In the genomic region with DNA sequence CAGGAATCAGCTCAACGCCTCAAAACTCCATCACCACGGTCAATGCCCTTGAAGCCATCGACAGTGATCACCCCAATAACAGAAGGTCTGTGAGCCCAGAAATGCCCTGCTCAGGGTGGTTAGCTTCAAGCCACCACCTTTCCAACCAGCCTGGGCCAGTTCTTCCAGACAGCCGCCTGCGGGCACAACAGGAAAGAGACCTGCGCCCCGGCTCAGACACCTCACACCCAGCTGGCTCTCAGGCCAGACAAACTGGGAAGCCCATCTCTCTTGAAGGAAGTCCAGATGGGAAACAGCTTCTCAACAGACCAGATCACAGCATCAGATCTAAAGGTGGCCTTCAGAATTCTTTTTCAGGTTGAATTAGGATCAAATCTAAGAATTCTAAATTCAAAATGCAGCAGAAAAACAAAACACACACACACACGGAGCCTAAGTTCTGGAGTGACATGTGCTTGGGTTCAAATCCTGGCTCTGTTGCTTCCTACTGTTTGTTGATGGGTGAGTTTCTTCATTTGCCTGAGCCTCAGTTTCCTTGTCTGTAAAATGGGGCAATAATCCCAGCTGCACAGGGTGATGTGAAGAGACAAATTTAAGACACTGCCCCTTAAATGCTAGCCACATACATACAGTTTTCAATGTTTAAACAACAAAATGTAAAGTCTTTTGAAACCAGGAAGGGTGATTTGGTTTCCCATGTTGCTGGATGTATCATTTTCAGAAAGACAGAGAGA, we compare ENCODE assay signal across 25 cellular contexts. TPM values are rescaled to one million over a fixed set of nuclear protein-coding genes. Genes with fewer than 3 reads are reported as not detected.
DNase-seq lines count a peak whose midpoint lies in the region; ATAC-seq and TF ChIP-seq lines count a peak whose summit lies in the region.
"Had no signal": no experiment of that assay in that cellular context is flagged by ENCODE, and none has a peak within 500 bp of the region (broad histone marks: within the 10 kb centered on the region; RNA-seq: fewer than 3 reads in every experiment).

No MANE protein-coding gene starts in this region.

- WGBS in endodermal cell (ENCODE audit: insufficient coverage in 1 of 2, insufficient read length in 1 of 2), 2 experiments, result 95 to 98% methylated on average over 8 of the region's 8 CpGs
- 92% methylated on average over 8 of the region's 8 CpGs for WGBS in smooth muscle cell (ENCODE audit: low lambda C conversion rate)

- H3K9me3 Mint-ChIP-seq in CD4-positive, CD25-positive, alpha-beta regulatory T cell, result no peaks in the 10 kb centered on the region
- no peaks in the 10 kb centered on the region for H3K9me3 Mint-ChIP-seq in endodermal cell
- H3K9me3 Mint-ChIP-seq: activated CD4-positive, alpha-beta memory T cell treated with anti-CD3 and anti-CD28 coated beads, Interleukin-2, amount 10 ng/mL, durations not matched to agents 7 days and 5 days; activated naive CD4-positive, alpha-beta T cell treated with anti-CD3 and anti-CD28 coated beads, Interleukin-2, amount 50 U/mL, for 72 hours; mesothelial cell of epicardium; stimulated activated effector memory CD8-positive, alpha-beta T cell treated with anti-CD3 and anti-CD28 coated beads, Interleukin-12 subunit alpha, Interleukin-12 subunit beta, amount 100 ng/mL, for 72 hours had no signal

- no peak overlapping the region for H3K4me3 ChIP-seq in CD4-positive, CD25-positive, alpha-beta regulatory T cell (ENCODE audit: low read depth, low read length)
- H3K4me3 ChIP-seq in DND-41 (ENCODE audit: low read depth in 1 of 2, low read length in 2 of 2), result no peak overlapping the region
- no peak overlapping the region for H3K4me3 ChIP-seq in endodermal cell (ENCODE audit: low read length)
- H3K4me3 ChIP-seq in neutrophil (ENCODE audit: low read depth in 1 of 2, low read length in 1 of 2), result no peak overlapping the region
- H3K4me3 ChIP-seq in smooth muscle cell, result no peak overlapping the region

- no peaks in the 10 kb centered on the region for H3K36me3 ChIP-seq in CD4-positive, CD25-positive, alpha-beta regulatory T cell (ENCODE audit: control insufficient read depth, insufficient read depth, low read length)
- H3K36me3 ChIP-seq in DND-41 (ENCODE audit: insufficient read depth, low read length) (peaks cover 11% of the 10 kb centered on the region; the same call in 1 of the 2 replicates), endodermal cell (ENCODE audit: control insufficient read depth, insufficient read depth, low read length) (no peaks in the 10 kb centered on the region), neutrophil (no peaks in the 10 kb centered on the region), smooth muscle cell (ENCODE audit: low read depth) (no peaks in the 10 kb centered on the region)
- H3K36me3 ChIP-seq: brain microvascular endothelial cell had no signal

- H2AFZ ChIP-seq in DND-41 (ENCODE audit: low read depth, low read length) (no peak overlapping the region), smooth muscle cell (ENCODE audit: low read depth) (no peak overlapping the region)

- peak overlapping the region in 1 of 4 donors; percentile 75 for H3K4me3 Mint-ChIP-seq in CD4-positive, CD25-positive, alpha-beta regulatory T cell
- no peak overlapping the region for H3K4me3 Mint-ChIP-seq in endodermal cell
- H3K4me3 Mint-ChIP-seq: activated CD4-positive, alpha-beta memory T cell treated with anti-CD3 and anti-CD28 coated beads, Interleukin-2, amount 10 ng/mL, durations not matched to agents 7 days and 5 days; mesothelial cell of epicardium; stimulated activated effector memory CD8-positive, alpha-beta T cell treated with anti-CD3 and anti-CD28 coated beads, Interleukin-12 subunit alpha, Interleukin-12 subunit beta, amount 100 ng/mL, for 72 hours had no signal

- no peak for ATAC-seq in CD4-positive, CD25-positive, alpha-beta regulatory T cell (ENCODE audit: low read depth in 2 of 2)
- ATAC-seq in DND-41 (ENCODE audit: insufficient read depth, low read depth), result no peak
- no peak for ATAC-seq in HG03457 (IDR thresholded peaks at IDR 0.05; ENCODE audit: unreplicated experiment)
- no peak for ATAC-seq in HG03108 (IDR thresholded peaks at IDR 0.05; ENCODE audit: unreplicated experiment)
- ATAC-seq: activated naive CD4-positive, alpha-beta T cell treated with anti-CD3 and anti-CD28 coated beads, Interleukin-2, amount 50 U/mL, for 72 hours; stimulated activated effector memory CD8-positive, alpha-beta T cell treated with anti-CD3 and anti-CD28 coated beads, Interleukin-12 subunit alpha, Interleukin-12 subunit beta, amount 100 ng/mL, for 72 hours had no signal

- H3K4me2 ChIP-seq in DND-41 (ENCODE audit: insufficient read depth, low read length), result no peak overlapping the region
- H3K4me2 ChIP-seq in smooth muscle cell, result no peak overlapping the region
- H3K4me2 ChIP-seq: KMS-11 had no signal

- no peaks in the 10 kb centered on the region for H3F3A ChIP-seq in smooth muscle cell (ENCODE audit: low read depth)

- H3K79me2 ChIP-seq in DND-41 (ENCODE audit: insufficient read depth, low read length), result peaks cover 23% of the 10 kb centered on the region
- H3K79me2 ChIP-seq in smooth muscle cell (ENCODE audit: low read depth), result no peaks in the 10 kb centered on the region

- no peak for DNase-seq in CD4-positive, CD25-positive, alpha-beta regulatory T cell
- DNase-seq in DND-41, result no peak
- no peak for DNase-seq in endodermal cell
- DNase-seq in SKM-1 (lab: John Stamatoyannopoulos, UW; ENCODE audit: unreplicated experiment), result no peak
- DNase-seq in smooth muscle cell (lab: John Stamatoyannopoulos, UW; ENCODE audit: unreplicated experiment), result no peak
- DNase-seq: activated CD4-positive, alpha-beta memory T cell treated with anti-CD3 and anti-CD28 coated beads, Interleukin-2, amount 10 ng/mL, durations not matched to agents 7 days and 5 days; activated T-cell treated with anti-CD3 and anti-CD28 coated beads, Interleukin-2, amount 50 U/mL, for 1 hour; brain microvascular endothelial cell; Calu3; cortex of kidney; kidney glomerular epithelial cell; NCI-H1048; NCI-H2029 treated with DMSO at 0.1 percent for 48 hours; NCI-H446 treated with DMSO at 0.1 percent for 48 hours; T-helper 1 cell had no signal

- no peaks in the 10 kb centered on the region for H3K27me3 ChIP-seq in CD4-positive, CD25-positive, alpha-beta regulatory T cell (ENCODE audit: control insufficient read depth, insufficient read depth, low read length)
- H3K27me3 ChIP-seq in DND-41 (ENCODE audit: insufficient read depth, low read length, poor library complexity) (no peaks in the 10 kb centered on the region), endodermal cell (ENCODE audit: control insufficient read depth, insufficient read depth, low read length, poor library complexity, severe bottlenecking) (no peaks in the 10 kb centered on the region), neutrophil (no peaks in the 10 kb centered on the region), smooth muscle cell (ENCODE audit: low read depth) (no peaks in the 10 kb centered on the region)
- H3K27me3 ChIP-seq: brain microvascular endothelial cell had no signal

- peak overlapping the region; percentile 30 to 71 (median 52) for H3K27ac Mint-ChIP-seq in CD4-positive, CD25-positive, alpha-beta regulatory T cell
- H3K27ac Mint-ChIP-seq in endodermal cell, result no peak overlapping the region
- H3K27ac Mint-ChIP-seq: activated CD4-positive, alpha-beta memory T cell treated with anti-CD3 and anti-CD28 coated beads, Interleukin-2, amount 10 ng/mL, durations not matched to agents 7 days and 5 days; mesothelial cell of epicardium had no signal

- H4K20me1 ChIP-seq in DND-41 (ENCODE audit: insufficient read depth, low read length) (no peaks in the 10 kb centered on the region), smooth muscle cell (ENCODE audit: low read depth) (no peaks in the 10 kb centered on the region)

- peaks cover 11% of the 10 kb centered on the region for H3K27me3 Mint-ChIP-seq in CD4-positive, CD25-positive, alpha-beta regulatory T cell
- H3K27me3 Mint-ChIP-seq in endodermal cell (ENCODE audit: insufficient read depth), result peaks cover 2% of the 10 kb centered on the region
- H3K27me3 Mint-ChIP-seq: activated CD4-positive, alpha-beta memory T cell treated with anti-CD3 and anti-CD28 coated beads, Interleukin-2, amount 10 ng/mL, durations not matched to agents 7 days and 5 days had no signal

- H3K4me1 ChIP-seq in CD4-positive, CD25-positive, alpha-beta regulatory T cell (ENCODE audit: control insufficient read depth, insufficient read depth, low read length, poor library complexity, severe bottlenecking), result peaks cover 40% of the 10 kb centered on the region
- H3K4me1 ChIP-seq in DND-41 (ENCODE audit: insufficient read depth, low read length), result peaks cover 84% of the 10 kb centered on the region
- no peaks in the 10 kb centered on the region for H3K4me1 ChIP-seq in endodermal cell (ENCODE audit: control insufficient read depth, insufficient read depth, low read length)
- peaks cover 25 to 45% of the 10 kb centered on the region in 2 experiments for H3K4me1 ChIP-seq in neutrophil (ENCODE audit: control insufficient read depth in 1 of 2, insufficient read depth in 1 of 2, low read depth in 1 of 2, low read length in 1 of 2)
- H3K4me1 ChIP-seq in smooth muscle cell (ENCODE audit: low read depth), result no peaks in the 10 kb centered on the region

- no peak overlapping the region for H3K27ac ChIP-seq in CD4-positive, CD25-positive, alpha-beta regulatory T cell (ENCODE audit: insufficient read depth, low read length, poor library complexity, severe bottlenecking)
- H3K27ac ChIP-seq in DND-41 (ENCODE audit: low read length) (peak overlapping the region; percentile 97), endodermal cell (ENCODE audit: low read depth, low read length) (peak overlapping the region; percentile 70), neutrophil (peak overlapping the region; percentile 12), smooth muscle cell (ENCODE audit: low read depth) (no peak overlapping the region)
- H3K27ac ChIP-seq: brain microvascular endothelial cell, KMS-11 had no signal

- no peak for TF ChIP-seq CTCF in DND-41 (IDR thresholded peaks at IDR 0.05; ENCODE audit: borderline replicate concordance, extremely low read depth, low read length, poor library complexity, severe bottlenecking)
- TF ChIP-seq CTCF in endodermal cell (conservative IDR thresholded peaks at IDR 0.05), result no peak
- TF ChIP-seq CTCF in neutrophil (IDR thresholded peaks at IDR 0.05), result no peak
- no peak for TF ChIP-seq CTCF in smooth muscle cell (IDR thresholded peaks at IDR 0.05; ENCODE audit: borderline replicate concordance, insufficient read depth, poor library complexity, severe bottlenecking)

- no peaks in the 10 kb centered on the region for H3K36me3 Mint-ChIP-seq in CD4-positive, CD25-positive, alpha-beta regulatory T cell
- H3K36me3 Mint-ChIP-seq in endodermal cell (ENCODE audit: low read depth), result no peaks in the 10 kb centered on the region
- H3K36me3 Mint-ChIP-seq: activated naive CD4-positive, alpha-beta T cell treated with anti-CD3 and anti-CD28 coated beads, Interleukin-2, amount 50 U/mL, for 72 hours; mesothelial cell of epicardium; stimulated activated effector memory CD8-positive, alpha-beta T cell treated with anti-CD3 and anti-CD28 coated beads, Interleukin-12 subunit alpha, Interleukin-12 subunit beta, amount 100 ng/mL, for 72 hours had no signal

- no peaks in the 10 kb centered on the region for H3K9me3 ChIP-seq in CD4-positive, CD25-positive, alpha-beta regulatory T cell (ENCODE audit: control insufficient read depth in 2 of 2, low read length in 2 of 2)
- H3K9me3 ChIP-seq in DND-41 (ENCODE audit: insufficient read depth, low read length, severe bottlenecking) (no peaks in the 10 kb centered on the region), endodermal cell (ENCODE audit: control insufficient read depth, low read length) (no peaks in the 10 kb centered on the region), neutrophil (no peaks in the 10 kb centered on the region), smooth muscle cell (replicated peaks; ENCODE audit: low read depth) (no peaks in the 10 kb centered on the region)

- H3K9ac ChIP-seq in DND-41 (ENCODE audit: low read depth, low read length), result no peak overlapping the region
- no peak overlapping the region for H3K9ac ChIP-seq in endodermal cell (ENCODE audit: extremely low read depth, low read length, poor library complexity, severe bottlenecking)
- no peak overlapping the region for H3K9ac ChIP-seq in smooth muscle cell (ENCODE audit: low read depth)
- H3K9ac ChIP-seq: KMS-11 had no signal

- peaks cover 0 to 67% (median 14%) of the 10 kb centered on the region in 4 donors for H3K4me1 Mint-ChIP-seq in CD4-positive, CD25-positive, alpha-beta regulatory T cell
- peaks cover 3% of the 10 kb centered on the region for H3K4me1 Mint-ChIP-seq in endodermal cell

RNA-seq across cellular contexts. Expression of gene GPR17, which starts 1.1 kb away (rescaled TPM):
- not detected for total RNA-seq in CD4-positive, CD25-positive, alpha-beta regulatory T cell
- polyA plus RNA-seq in CD4-positive, CD25-positive, alpha-beta regulatory T cell, result not detected
- under 1 TPM in 1 of 2 donors, not detected in 1; 0.24 TPM for total RNA-seq in endodermal cell
- 5.0 TPM for polyA plus RNA-seq in endodermal cell (2013, experiment 1 of 2)
- 4.8 TPM for polyA plus RNA-seq in endodermal cell (2013, experiment 2 of 2)
- not detected in 2 replicates for total RNA-seq in smooth muscle cell
- not detected in 2 replicates for polyA plus RNA-seq in smooth muscle cell
- total RNA-seq: activated CD4-positive, alpha-beta memory T cell treated with anti-CD3 and anti-CD28 coated beads, Interleukin-2, amount 10 ng/mL, durations not matched to agents 7 days and 5 days; activated naive CD4-positive, alpha-beta T cell treated with anti-CD3 and anti-CD28 coated beads, Interleukin-2, amount 50 U/mL, for 72 hours; Calu3; fibroblast of villous mesenchyme; mesothelial cell of epicardium; renal cortical epithelial cell; ureter had no signal

RNA-seq across cellular contexts. Expression of gene LIMS2, which starts 30.5 kb away (rescaled TPM):
- total RNA-seq in CD4-positive, CD25-positive, alpha-beta regulatory T cell, result 10.8 TPM
- 10 to 100 TPM; 12.6 to 23.8 (median 15.7) TPM for polyA plus RNA-seq in CD4-positive, CD25-positive, alpha-beta regulatory T cell
- 1 to 10 TPM; 3.9 to 9.8 TPM for total RNA-seq in endodermal cell
- 4.8 TPM for polyA plus RNA-seq in endodermal cell (2013, experiment 1 of 2)
- polyA plus RNA-seq in endodermal cell (2013, experiment 2 of 2), result 4.8 TPM
- 8.4 and 9.7 TPM in 2 replicates for total RNA-seq in smooth muscle cell
- polyA plus RNA-seq in smooth muscle cell, result 21.0 and 22.3 TPM in 2 replicates

RNA-seq across cellular contexts. Expression of gene SFT2D3, which starts 56.5 kb away (rescaled TPM):
- total RNA-seq in CD4-positive, CD25-positive, alpha-beta regulatory T cell, result 7.6 TPM
- 1 to 10 TPM; 1.4 to 4.5 (median 2.6) TPM for polyA plus RNA-seq in CD4-positive, CD25-positive, alpha-beta regulatory T cell
- total RNA-seq in endodermal cell, result 10 to 100 TPM in 1 of 2 donors, 1 to 10 TPM in 1; 5.5 to 10.1 TPM
- 16.1 TPM for polyA plus RNA-seq in endodermal cell (2013, experiment 1 of 2)
- polyA plus RNA-seq in endodermal cell (2013, experiment 2 of 2), result 14.3 TPM
- total RNA-seq in smooth muscle cell, result 7.0 and 7.3 TPM in 2 replicates
- polyA plus RNA-seq in smooth muscle cell, result not detected in 2 replicates

Comparison
In these comparisons a context has a peak if more than half of its experiments do, and no peak if none do; other contexts are left out.
1. H3K27ac ChIP-seq: peak in DND-41 (single experiment), endodermal cell (single experiment) and neutrophil (single experiment); none in CD4-positive, CD25-positive, alpha-beta regulatory T cell (single experiment) and smooth muscle cell (single experiment).